19 cellular contexts compared by ENCODE assay signal in the genomic region with DNA sequence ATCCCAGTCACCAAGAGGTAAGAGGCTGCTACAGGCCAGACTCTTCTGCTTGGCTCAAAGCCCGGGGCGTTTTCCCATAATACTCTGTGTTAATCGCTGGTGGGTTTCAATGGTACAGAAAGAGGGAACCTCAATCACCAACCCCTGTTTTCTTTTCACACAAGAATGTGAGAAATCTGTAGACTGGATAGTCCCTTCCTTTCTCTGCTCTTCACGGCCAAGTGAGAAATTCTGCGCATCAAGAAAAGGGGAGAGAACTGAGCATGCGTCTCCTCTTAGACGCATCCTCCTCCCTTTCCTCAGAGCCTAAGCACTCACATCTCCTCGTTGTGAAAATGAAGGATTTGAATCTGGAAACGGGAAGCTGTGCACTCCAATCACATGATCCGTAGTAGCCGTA.
DNase-seq lines count a peak whose midpoint lies in the region; ATAC-seq and TF ChIP-seq lines count a peak whose summit lies in the region.
"Had no signal": no experiment of that assay in that cellular context is flagged by ENCODE, and none has a peak within 500 bp of the region (broad histone marks: within the 10 kb centered on the region; RNA-seq: fewer than 3 reads in every experiment).

No MANE protein-coding gene starts in this region.

- H3K36me3 Mint-ChIP-seq in neural progenitor cell = no peaks in the 10 kb centered on the region
- H3K36me3 Mint-ChIP-seq: CD4-positive, CD25-positive, alpha-beta regulatory T cell; CD8-positive, alpha-beta memory T cell had no signal

- no peak for TF ChIP-seq CTCF in neural progenitor cell (IDR thresholded peaks at IDR 0.05)

- H4K20me1 ChIP-seq in neural progenitor cell (ENCODE audit: low read depth) = no peaks in the 10 kb centered on the region

- H2AFZ ChIP-seq in neural progenitor cell (replicated peaks) = no peak overlapping the region
- H2AFZ ChIP-seq: GM23248 had no signal

- H3K27ac ChIP-seq in neural progenitor cell = no peak overlapping the region
- H3K27ac ChIP-seq: GM23248, HL-60 had no signal

- H3K4me2 ChIP-seq in neural progenitor cell = no peak overlapping the region

- no peaks in the 10 kb centered on the region for H3F3A ChIP-seq in neural progenitor cell (ENCODE audit: low read depth)

- H3K27me3 Mint-ChIP-seq in neural progenitor cell (ENCODE audit: insufficient read depth, low read depth) = peaks cover 6% of the 10 kb centered on the region
- H3K27me3 Mint-ChIP-seq: CD4-positive, CD25-positive, alpha-beta regulatory T cell had no signal

- H3K4me3 Mint-ChIP-seq in neural progenitor cell = no peak overlapping the region
- H3K4me3 Mint-ChIP-seq: CD4-positive, CD25-positive, alpha-beta regulatory T cell; CD8-positive, alpha-beta memory T cell; HFFc6 had no signal

- H3K4me1 ChIP-seq in neural progenitor cell = no peaks in the 10 kb centered on the region
- H3K4me1 ChIP-seq: BE2C, HAP-1 had no signal

- no peak overlapping the region for H3K4me3 ChIP-seq in neural progenitor cell
- H3K4me3 ChIP-seq: GM23248, HAP-1, K562 had no signal

- no peak overlapping the region for H3K9ac ChIP-seq in neural progenitor cell
- H3K9ac ChIP-seq: GM23248 had no signal

- peak; percentile 49 for ATAC-seq in HG02610 (IDR thresholded peaks at IDR 0.05; ENCODE audit: unreplicated experiment)
- ATAC-seq in GM18520 (IDR thresholded peaks at IDR 0.05; ENCODE audit: unreplicated experiment) = no peak
- ATAC-seq in HG03196 (IDR thresholded peaks at IDR 0.05; ENCODE audit: unreplicated experiment) = no peak
- ATAC-seq in HG02981 (IDR thresholded peaks at IDR 0.05; ENCODE audit: unreplicated experiment) = no peak
- ATAC-seq: K562 had no signal

- DNase-seq in NCI-H2227 (lab: John Stamatoyannopoulos, UW; ENCODE audit: unreplicated experiment) (peak; percentile 27), NCI-H2227 treated with DMSO at 0.1 percent for 48 hours (lab: John Stamatoyannopoulos, UW) (no peak), NCI-H460 (ENCODE audit: extremely low read depth, low read depth) (peak; percentile 81), neural progenitor cell (ENCODE audit: low spot score) (no peak)
- DNase-seq: ACHN; BE2C; CD8-positive, alpha-beta memory T cell; DMS79; GF-D8; GM23248; HFFc6 had no signal

- H3K27ac Mint-ChIP-seq in neural progenitor cell = peak overlapping the region; percentile 18
- H3K27ac Mint-ChIP-seq: CD8-positive, alpha-beta memory T cell; HFFc6 had no signal

- H3K9me3 ChIP-seq in neural progenitor cell (ENCODE audit: low read depth) = no peaks in the 10 kb centered on the region
- H3K9me3 ChIP-seq: BE2C, HAP-1 had no signal

- H3K9me3 Mint-ChIP-seq in neural progenitor cell = no peaks in the 10 kb centered on the region
- H3K9me3 Mint-ChIP-seq: CD4-positive, CD25-positive, alpha-beta regulatory T cell; CD8-positive, alpha-beta memory T cell; HFFc6 had no signal

- H3K36me3 ChIP-seq in neural progenitor cell = no peaks in the 10 kb centered on the region
- H3K36me3 ChIP-seq: BE2C, HAP-1 had no signal

- no peaks in the 10 kb centered on the region for H3K27me3 ChIP-seq in neural progenitor cell
- H3K27me3 ChIP-seq: BE2C had no signal

- H3K79me2 ChIP-seq in neural progenitor cell (ENCODE audit: low read depth) = no peaks in the 10 kb centered on the region

- H3K4me1 Mint-ChIP-seq in neural progenitor cell = peaks cover 6% of the 10 kb centered on the region
- H3K4me1 Mint-ChIP-seq: CD8-positive, alpha-beta memory T cell had no signal

Comparison
In these comparisons a context has a peak if more than half of its experiments do, and no peak if none do; other contexts are left out.
1. DNase-seq: peak in NCI-H2227 (single experiment) and NCI-H460 (single experiment); none in NCI-H2227 treated with DMSO at 0.1 percent for 48 hours (single experiment) and neural progenitor cell (single experiment).